ENCODE assay signal across 5 cellular contexts in the genomic region with DNA sequence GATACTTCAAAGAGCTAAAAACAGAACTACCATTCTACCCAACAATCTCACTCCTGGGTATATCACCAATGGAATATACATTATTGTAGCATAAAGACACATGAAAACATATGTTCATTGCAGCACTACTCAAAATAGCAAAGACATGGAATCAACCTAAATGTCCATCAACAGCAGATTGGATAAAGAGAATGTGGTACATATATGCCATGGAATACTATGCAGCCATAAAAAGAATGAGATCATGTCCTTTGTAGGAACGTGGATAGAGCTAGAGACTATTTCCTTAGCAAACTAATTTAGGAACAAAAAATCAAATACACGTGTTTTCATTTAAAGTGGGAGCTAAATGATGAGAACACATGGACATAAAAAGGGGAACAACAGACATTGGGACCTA.
TF ChIP-seq lines count a peak whose summit lies in the region.

No MANE protein-coding gene starts in this region.

TF ChIP-seq in SK-N-SH treated with all-trans-retinoic acid at 6 μM for 48 hours, 23 proteins besides CTCF, POLR2A, EP300 and RAD21:
- TF ChIP-seq ZNF8 (CRISPR knock-in tag; IDR thresholded peaks at IDR 0.05) (peak; percentile 95), BACH2 (CRISPR knock-in tag; IDR thresholded peaks at IDR 0.05; ENCODE audit: borderline replicate concordance) (no peak)

TF ChIP-seq in SK-N-SH, 30 proteins besides CTCF, POLR2A, EP300 and RAD21:
- TF ChIP-seq NFIC (IDR thresholded peaks at IDR 0.05; ENCODE audit: borderline replicate concordance) = no peak
- no peak for TF ChIP-seq EZH2phosphoT487 (IDR thresholded peaks at IDR 0.05; ENCODE audit: borderline replicate concordance, low read depth)
- TF ChIP-seq, protein P1, sequence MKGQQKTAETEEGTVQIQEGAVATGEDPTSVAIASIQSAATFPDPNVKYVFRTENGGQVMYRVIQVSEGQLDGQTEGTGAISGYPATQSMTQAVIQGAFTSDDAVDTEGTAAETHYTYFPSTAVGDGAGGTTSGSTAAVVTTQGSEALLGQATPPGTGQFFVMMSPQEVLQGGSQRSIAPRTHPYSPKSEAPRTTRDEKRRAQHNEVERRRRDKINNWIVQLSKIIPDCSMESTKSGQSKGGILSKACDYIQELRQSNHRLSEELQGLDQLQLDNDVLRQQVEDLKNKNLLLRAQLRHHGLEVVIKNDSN (IDR thresholded peaks at IDR 0.05; ENCODE audit: borderline replicate concordance, low read depth) = no peak
- no peak for TF ChIP-seq FOSL2 (IDR thresholded peaks at IDR 0.05; ENCODE audit: borderline replicate concordance, low read depth)
- TF ChIP-seq YY1 (IDR thresholded peaks at IDR 0.05; ENCODE audit: low read depth) = no peak
- no peak for TF ChIP-seq GABPA (IDR thresholded peaks at IDR 0.05; ENCODE audit: low read depth)
- no peak for TF ChIP-seq FOXM1 (IDR thresholded peaks at IDR 0.05; ENCODE audit: low read depth)
- no peak for TF ChIP-seq TEAD4 (IDR thresholded peaks at IDR 0.05; ENCODE audit: borderline replicate concordance, insufficient read depth)
- TF ChIP-seq FOXJ3 (CRISPR knock-in tag; IDR thresholded peaks at IDR 0.05) = no peak

TF ChIP-seq in HepG2, 621 proteins besides CTCF, POLR2A, EP300 and RAD21:
- TF ChIP-seq JUND (CRISPR knock-in tag; IDR thresholded peaks at IDR 0.05) = no peak
- TF ChIP-seq GLI4 (CRISPR knock-in tag; IDR thresholded peaks at IDR 0.05; ENCODE audit: borderline replicate concordance) = no peak
- TF ChIP-seq TCF7L2 (IDR thresholded peaks at IDR 0.05; ENCODE audit: low read depth, low read length) = no peak
- TF ChIP-seq, protein P2, sequence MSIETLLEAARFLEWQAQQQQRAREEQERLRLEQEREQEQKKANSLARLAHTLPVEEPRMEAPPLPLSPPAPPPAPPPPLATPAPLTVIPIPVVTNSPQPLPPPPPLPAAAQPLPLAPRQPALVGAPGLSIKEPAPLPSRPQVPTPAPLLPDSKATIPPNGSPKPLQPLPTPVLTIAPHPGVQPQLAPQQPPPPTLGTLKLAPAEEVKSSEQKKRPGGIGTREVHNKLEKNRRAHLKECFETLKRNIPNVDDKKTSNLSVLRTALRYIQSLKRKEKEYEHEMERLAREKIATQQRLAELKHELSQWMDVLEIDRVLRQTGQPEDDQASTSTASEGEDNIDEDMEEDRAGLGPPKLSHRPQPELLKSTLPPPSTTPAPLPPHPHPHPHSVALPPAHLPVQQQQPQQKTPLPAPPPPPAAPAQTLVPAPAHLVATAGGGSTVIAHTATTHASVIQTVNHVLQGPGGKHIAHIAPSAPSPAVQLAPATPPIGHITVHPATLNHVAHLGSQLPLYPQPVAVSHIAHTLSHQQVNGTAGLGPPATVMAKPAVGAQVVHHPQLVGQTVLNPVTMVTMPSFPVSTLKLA (IDR thresholded peaks at IDR 0.05) = 0 out of 2 replicates have a peak, but pooled peaks have one; percentile 27
- TF ChIP-seq NFATC3 (CRISPR knock-in tag; IDR thresholded peaks at IDR 0.05) = no peak
- TF ChIP-seq TEAD2 (CRISPR knock-in tag; IDR thresholded peaks at IDR 0.05) = no peak
- no peak for TF ChIP-seq NPAS2 (CRISPR knock-in tag; IDR thresholded peaks at IDR 0.05; ENCODE audit: borderline replicate concordance)
TF ChIP-seq in HepG2: peak in this region for 1.

TF ChIP-seq in A549, 52 proteins besides CTCF, POLR2A, EP300 and RAD21:
- no peak for TF ChIP-seq NPAS2 (CRISPR knock-in tag; IDR thresholded peaks at IDR 0.05; ENCODE audit: borderline replicate concordance)
- no peak for TF ChIP-seq ZNF302 (CRISPR knock-in tag; IDR thresholded peaks at IDR 0.05)
- no peak for TF ChIP-seq ESRRA (IDR thresholded peaks at IDR 0.05; ENCODE audit: borderline replicate concordance, low read length)
- no peak for TF ChIP-seq CBX2 (IDR thresholded peaks at IDR 0.05; ENCODE audit: borderline replicate concordance, low read depth)
- no peak for TF ChIP-seq POLR2AphosphoS2 (conservative IDR thresholded peaks at IDR 0.05; ENCODE audit: low read length)
- TF ChIP-seq, protein P3, sequence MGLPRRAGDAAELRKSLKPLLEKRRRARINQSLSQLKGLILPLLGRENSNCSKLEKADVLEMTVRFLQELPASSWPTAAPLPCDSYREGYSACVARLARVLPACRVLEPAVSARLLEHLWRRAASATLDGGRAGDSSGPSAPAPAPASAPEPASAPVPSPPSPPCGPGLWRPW (IDR thresholded peaks at IDR 0.05) = no peak

TF ChIP-seq in H1, 55 proteins besides CTCF, POLR2A, EP300 and RAD21:
- TF ChIP-seq BCL11A (IDR thresholded peaks at IDR 0.05; ENCODE audit: low read depth in 2 of 2, low read length in 2 of 2) (no peak), POU5F1 (IDR thresholded peaks at IDR 0.05; ENCODE audit: low read depth, low read length) (no peak), RFX5 (IDR thresholded peaks at IDR 0.05; ENCODE audit: borderline replicate concordance, low read depth, low read length) (no peak), KDM4A (IDR thresholded peaks at IDR 0.05; ENCODE audit: low read depth, low read length, severe bottlenecking) (no peak), TAF7 (optimal IDR thresholded peaks at IDR 0.05; ENCODE audit: borderline replicate concordance, low read depth, low read length) (no peak), SIX5 (IDR thresholded peaks at IDR 0.05; ENCODE audit: low read depth, low read length) (no peak)
